In the genomic region with DNA sequence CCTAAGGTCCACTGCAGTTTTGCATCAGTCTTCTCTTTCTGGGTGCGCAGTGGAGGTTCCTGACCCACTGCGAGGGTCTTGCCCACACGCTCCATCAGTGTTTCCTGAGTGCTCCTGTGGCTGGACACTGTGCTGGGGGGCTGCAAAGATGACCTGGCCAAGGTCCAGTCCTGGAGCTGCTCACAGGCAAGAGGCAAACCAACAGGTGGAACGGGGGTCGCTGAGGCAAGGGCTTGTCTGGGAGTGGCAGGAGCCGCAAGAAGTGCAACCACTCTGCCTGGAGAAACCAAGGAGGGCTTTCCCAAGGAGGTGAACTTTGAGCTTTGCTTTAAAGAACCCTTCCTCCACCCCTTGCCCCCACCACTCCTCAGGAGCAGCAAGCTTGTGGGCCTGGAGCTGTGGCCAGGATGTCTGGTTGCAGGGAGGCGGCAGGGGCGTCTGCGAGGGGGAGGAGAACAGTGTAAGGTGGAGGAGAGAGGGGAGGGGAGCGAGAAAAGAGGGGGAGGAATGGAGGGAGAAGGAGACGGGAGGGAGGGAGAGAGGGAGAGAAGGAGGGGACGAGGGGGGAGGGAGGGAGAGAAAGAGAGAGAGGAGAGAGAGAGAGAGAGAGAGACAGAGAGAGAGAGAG, we compare ENCODE assay signal across 1 cellular context.
TF ChIP-seq lines count a peak whose summit lies in the region.

No MANE protein-coding gene starts in this region.

TF ChIP-seq in GM23338, 12 proteins besides CTCF, POLR2A, EP300 and RAD21 (continued from another document):
- TF ChIP-seq, protein P1, sequence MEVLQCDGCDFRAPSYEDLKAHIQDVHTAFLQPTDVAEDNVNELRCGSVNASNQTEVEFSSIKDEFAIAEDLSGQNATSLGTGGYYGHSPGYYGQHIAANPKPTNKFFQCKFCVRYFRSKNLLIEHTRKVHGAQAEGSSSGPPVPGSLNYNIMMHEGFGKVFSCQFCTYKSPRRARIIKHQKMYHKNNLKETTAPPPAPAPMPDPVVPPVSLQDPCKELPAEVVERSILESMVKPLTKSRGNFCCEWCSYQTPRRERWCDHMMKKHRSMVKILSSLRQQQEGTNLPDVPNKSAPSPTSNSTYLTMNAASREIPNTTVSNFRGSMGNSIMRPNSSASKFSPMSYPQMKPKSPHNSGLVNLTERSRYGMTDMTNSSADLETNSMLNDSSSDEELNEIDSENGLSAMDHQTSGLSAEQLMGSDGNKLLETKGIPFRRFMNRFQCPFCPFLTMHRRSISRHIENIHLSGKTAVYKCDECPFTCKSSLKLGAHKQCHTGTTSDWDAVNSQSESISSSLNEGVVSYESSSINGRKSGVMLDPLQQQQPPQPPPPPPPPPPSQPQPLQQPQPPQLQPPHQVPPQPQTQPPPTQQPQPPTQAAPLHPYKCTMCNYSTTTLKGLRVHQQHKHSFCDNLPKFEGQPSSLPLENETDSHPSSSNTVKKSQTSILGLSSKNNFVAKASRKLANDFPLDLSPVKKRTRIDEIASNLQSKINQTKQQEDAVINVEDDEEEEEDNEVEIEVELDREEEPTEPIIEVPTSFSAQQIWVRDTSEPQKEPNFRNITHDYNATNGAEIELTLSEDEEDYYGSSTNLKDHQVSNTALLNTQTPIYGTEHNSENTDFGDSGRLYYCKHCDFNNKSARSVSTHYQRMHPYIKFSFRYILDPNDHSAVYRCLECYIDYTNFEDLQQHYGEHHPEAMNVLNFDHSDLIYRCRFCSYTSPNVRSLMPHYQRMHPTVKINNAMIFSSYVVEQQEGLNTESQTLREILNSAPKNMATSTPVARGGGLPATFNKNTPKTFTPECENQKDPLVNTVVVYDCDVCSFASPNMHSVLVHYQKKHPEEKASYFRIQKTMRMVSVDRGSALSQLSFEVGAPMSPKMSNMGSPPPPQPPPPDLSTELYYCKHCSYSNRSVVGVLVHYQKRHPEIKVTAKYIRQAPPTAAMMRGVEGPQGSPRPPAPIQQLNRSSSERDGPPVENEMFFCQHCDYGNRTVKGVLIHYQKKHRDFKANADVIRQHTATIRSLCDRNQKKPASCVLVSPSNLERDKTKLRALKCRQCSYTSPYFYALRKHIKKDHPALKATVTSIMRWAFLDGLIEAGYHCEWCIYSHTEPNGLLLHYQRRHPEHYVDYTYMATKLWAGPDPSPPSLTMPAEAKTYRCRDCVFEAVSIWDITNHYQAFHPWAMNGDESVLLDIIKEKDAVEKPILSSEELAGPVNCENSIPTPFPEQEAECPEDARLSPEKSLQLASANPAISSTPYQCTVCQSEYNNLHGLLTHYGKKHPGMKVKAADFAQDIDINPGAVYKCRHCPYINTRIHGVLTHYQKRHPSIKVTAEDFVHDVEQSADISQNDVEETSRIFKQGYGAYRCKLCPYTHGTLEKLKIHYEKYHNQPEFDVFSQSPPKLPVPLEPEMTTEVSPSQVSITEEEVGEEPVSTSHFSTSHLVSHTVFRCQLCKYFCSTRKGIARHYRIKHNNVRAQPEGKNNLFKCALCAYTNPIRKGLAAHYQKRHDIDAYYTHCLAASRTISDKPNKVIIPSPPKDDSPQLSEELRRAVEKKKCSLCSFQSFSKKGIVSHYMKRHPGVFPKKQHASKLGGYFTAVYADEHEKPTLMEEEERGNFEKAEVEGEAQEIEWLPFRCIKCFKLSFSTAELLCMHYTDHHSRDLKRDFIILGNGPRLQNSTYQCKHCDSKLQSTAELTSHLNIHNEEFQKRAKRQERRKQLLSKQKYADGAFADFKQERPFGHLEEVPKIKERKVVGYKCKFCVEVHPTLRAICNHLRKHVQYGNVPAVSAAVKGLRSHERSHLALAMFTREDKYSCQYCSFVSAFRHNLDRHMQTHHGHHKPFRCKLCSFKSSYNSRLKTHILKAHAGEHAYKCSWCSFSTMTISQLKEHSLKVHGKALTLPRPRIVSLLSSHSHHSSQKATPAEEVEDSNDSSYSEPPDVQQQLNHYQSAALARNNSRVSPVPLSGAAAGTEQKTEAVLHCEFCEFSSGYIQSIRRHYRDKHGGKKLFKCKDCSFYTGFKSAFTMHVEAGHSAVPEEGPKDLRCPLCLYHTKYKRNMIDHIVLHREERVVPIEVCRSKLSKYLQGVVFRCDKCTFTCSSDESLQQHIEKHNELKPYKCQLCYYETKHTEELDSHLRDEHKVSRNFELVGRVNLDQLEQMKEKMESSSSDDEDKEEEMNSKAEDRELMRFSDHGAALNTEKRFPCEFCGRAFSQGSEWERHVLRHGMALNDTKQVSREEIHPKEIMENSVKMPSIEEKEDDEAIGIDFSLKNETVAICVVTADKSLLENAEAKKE (CRISPR knock-in tag; IDR thresholded peaks at IDR 0.05), result no peak
- TF ChIP-seq ETS1 (IDR thresholded peaks at IDR 0.05) (no peak), NANOG (IDR thresholded peaks at IDR 0.05; ENCODE audit: borderline replicate concordance) (no peak)
